In genomic region chr13:113852536-113853517, GRCh38 we compare ENCODE assay signal across 1 cellular context.
TF ChIP-seq lines count a peak whose summit lies in the region.

No MANE protein-coding gene starts in this region.

TF ChIP-seq in IMR-90, 13 proteins besides CTCF, POLR2A, EP300 and RAD21 (continued from another document):
- TF ChIP-seq USF2 (IDR thresholded peaks at IDR 0.05; ENCODE audit: low read depth, low read length) (no peak), MAFK (IDR thresholded peaks at IDR 0.05; ENCODE audit: low read depth, low read length) (no peak), SMC3 (IDR thresholded peaks at IDR 0.05; ENCODE audit: low read depth, low read length) (no peak), FOS (IDR thresholded peaks at IDR 0.05; ENCODE audit: low read depth, low read length) (no peak), MXI1 (IDR thresholded peaks at IDR 0.05; ENCODE audit: borderline replicate concordance, low read depth, low read length) (no peak), MAZ (IDR thresholded peaks at IDR 0.05; ENCODE audit: borderline replicate concordance, low read depth, low read length) (no peak)
